In genomic region chr7:125279956-125280355, GRCh38 we compare ENCODE assay signal across 23 cellular contexts.
DNase-seq lines count a peak whose midpoint lies in the region.
"Had no signal": no experiment of that assay in that cellular context is flagged by ENCODE, and none has a peak within 500 bp of the region (broad histone marks: within the 10 kb centered on the region; RNA-seq: fewer than 3 reads in every experiment).

No MANE protein-coding gene starts in this region.

- no peaks in the 10 kb centered on the region for H3K36me3 ChIP-seq in mesendoderm (ENCODE audit: control insufficient read depth, insufficient read depth, low read length)
- H3K36me3 ChIP-seq: breast epithelium, prostate gland, SJCRH30, thyroid gland had no signal

- H3K4me1 Mint-ChIP-seq in immature natural killer cell, result peaks cover 9 to 16% of the 10 kb centered on the region in 2 donors
- H3K4me1 Mint-ChIP-seq: activated naive CD8-positive, alpha-beta T cell treated with anti-CD3 and anti-CD28 coated beads, Interleukin-2, amount 50 U/mL, for 24 hours; CD4-positive, alpha-beta memory T cell had no signal

- H3K9me3 Mint-ChIP-seq in immature natural killer cell, result peaks cover 2 to 8% (median 4%) of the 10 kb centered on the region in 6 donors

- H3K27me3 ChIP-seq in mesendoderm (ENCODE audit: insufficient read depth, low read length, poor library complexity), result no peaks in the 10 kb centered on the region
- H3K27me3 ChIP-seq: breast epithelium, SJCRH30, thyroid gland had no signal

- no CpG with 5 or more reads among the region's 2 CpGs for WGBS in mesendoderm (ENCODE audit: extremely low coverage, insufficient coverage, low lambda C conversion rate)

- no peaks in the 10 kb centered on the region for H3K79me1 ChIP-seq in mesendoderm (ENCODE audit: low read length)

- H3K23ac ChIP-seq in mesendoderm (ENCODE audit: low read length), result no peak overlapping the region

- no peak overlapping the region for H3K4me3 ChIP-seq in mesendoderm (ENCODE audit: low read length)
- H3K4me3 ChIP-seq: breast epithelium, prostate gland, SJCRH30, thyroid gland had no signal

- H3K4me1 ChIP-seq in mesendoderm (ENCODE audit: control insufficient read depth, low read depth, low read length), result no peaks in the 10 kb centered on the region
- H3K4me1 ChIP-seq: breast epithelium, prostate gland, SJCRH30, thyroid gland had no signal

- no peak overlapping the region for H3K4ac ChIP-seq in mesendoderm (ENCODE audit: low read depth, low read length)

- H3K27ac Mint-ChIP-seq in immature natural killer cell, result no peak overlapping the region
- H3K27ac Mint-ChIP-seq: activated naive CD8-positive, alpha-beta T cell treated with anti-CD3 and anti-CD28 coated beads, Interleukin-2, amount 50 U/mL, for 24 hours; activated T-helper 2 cell treated with anti-CD3 and anti-CD28 coated beads, Interferon-gamma antibody, Interleukin-2, Interleukin-4, amounts not matched to agents 10 μg/mL and 5 μg/mL and 100 μg/mL, durations not matched to agents 14 hours and 24 hours and 36 hours; CD4-positive, alpha-beta memory T cell; T-helper 1 cell treated with Interleukin-12 subunit alpha and Interleukin-12 subunit beta and Interleukin-4 antibody, amounts not matched to agents 30 μg/mL and 1 μg/mL, for 36 hours had no signal

- H3K4me3 Mint-ChIP-seq in immature natural killer cell, result no peak overlapping the region
- H3K4me3 Mint-ChIP-seq: activated naive CD8-positive, alpha-beta T cell treated with anti-CD3 and anti-CD28 coated beads, Interleukin-2, amount 50 U/mL, for 24 hours; CD4-positive, alpha-beta memory T cell; T-helper 1 cell treated with Interleukin-12 subunit alpha and Interleukin-12 subunit beta and Interleukin-4 antibody, amounts not matched to agents 30 μg/mL and 1 μg/mL, for 36 hours had no signal

- in situ Hi-C loops in G401 (cut with HindIII; ENCODE audit: low sequenced_read_pairs), result no loop called here

- DNase-seq in G401 (ENCODE audit: low spot score), result peak; percentile 73
- DNase-seq in NCI-H1694 (lab: John Stamatoyannopoulos, UW), result peak; percentile 97
- DNase-seq in NCI-H82 treated with DMSO at 0.1 percent for 48 hours (lab: John Stamatoyannopoulos, UW; ENCODE audit: unreplicated experiment), result peak; percentile 74
- peak; percentile 31 for DNase-seq in mesendoderm
- DNase-seq in iPS-NIHi11 (ENCODE audit: low spot score), result no peak
- no peak for DNase-seq in putamen (ENCODE audit: low spot score)
- no peak for DNase-seq in immature natural killer cell
- DNase-seq: activated CD4-positive, alpha-beta T cell treated with anti-CD3 and anti-CD28 coated beads for 48 hours; activated naive CD8-positive, alpha-beta T cell treated with anti-CD3 and anti-CD28 coated beads, Interleukin-2, amount 50 U/mL, for 24 hours; CD4-positive, alpha-beta memory T cell; cortex of kidney; DMS79 treated with DMSO at 0.1 percent for 48 hours; H7; Karpas-422; left ventricle myocardium superior; NCI-H774; stimulated activated naive CD4-positive, alpha-beta T cell; thyroid gland had no signal

- H3K9ac ChIP-seq in mesendoderm (ENCODE audit: low read length), result no peak overlapping the region

- H3K4me2 ChIP-seq in mesendoderm (ENCODE audit: low read length), result no peak overlapping the region

- no peak overlapping the region for H2BK5ac ChIP-seq in mesendoderm (ENCODE audit: low read length)

- H3K18ac ChIP-seq in mesendoderm (ENCODE audit: low read length), result no peak overlapping the region

- H4K8ac ChIP-seq in mesendoderm (ENCODE audit: low read depth, low read length), result no peak overlapping the region

- no peak overlapping the region for H2BK15ac ChIP-seq in mesendoderm (replicated peaks; ENCODE audit: low read depth)

- H3K27me3 Mint-ChIP-seq in immature natural killer cell (ENCODE audit: low read depth in 3 of 3), result peaks cover 0 to 1% (median 0%) of the 10 kb centered on the region in 3 donors
- H3K27me3 Mint-ChIP-seq: activated naive CD8-positive, alpha-beta T cell treated with anti-CD3 and anti-CD28 coated beads, Interleukin-2, amount 50 U/mL, for 24 hours had no signal

- no peaks in the 10 kb centered on the region for H3K36me3 Mint-ChIP-seq in immature natural killer cell
- H3K36me3 Mint-ChIP-seq: CD4-positive, alpha-beta memory T cell had no signal

- no peak overlapping the region for H3K56ac ChIP-seq in mesendoderm (ENCODE audit: low read length)

- H3K27ac ChIP-seq in mesendoderm (ENCODE audit: low read depth, low read length), result no peak overlapping the region
- H3K27ac ChIP-seq: breast epithelium, prostate gland, SJCRH30, thyroid gland had no signal

- H3K79me2 ChIP-seq in mesendoderm (ENCODE audit: control insufficient read depth, insufficient read depth, low read length), result no peaks in the 10 kb centered on the region

- no peak overlapping the region for H2AK5ac ChIP-seq in mesendoderm (ENCODE audit: low read length)

- H2BK120ac ChIP-seq in mesendoderm (ENCODE audit: low read depth, low read length), result no peak overlapping the region

- no peak overlapping the region for H4K5ac ChIP-seq in mesendoderm (ENCODE audit: low read length)

Comparison
In these comparisons a context has a peak if more than half of its experiments do, and no peak if none do; other contexts are left out.
1. DNase-seq: peak in G401 (single experiment), NCI-H1694 (single experiment), NCI-H82 treated with DMSO at 0.1 percent for 48 hours (single experiment) and mesendoderm (single experiment); none in iPS-NIHi11 (single experiment), putamen (single experiment) and immature natural killer cell (0 of 3).